ENCODE assay signal across 30 cellular contexts in the genomic region with DNA sequence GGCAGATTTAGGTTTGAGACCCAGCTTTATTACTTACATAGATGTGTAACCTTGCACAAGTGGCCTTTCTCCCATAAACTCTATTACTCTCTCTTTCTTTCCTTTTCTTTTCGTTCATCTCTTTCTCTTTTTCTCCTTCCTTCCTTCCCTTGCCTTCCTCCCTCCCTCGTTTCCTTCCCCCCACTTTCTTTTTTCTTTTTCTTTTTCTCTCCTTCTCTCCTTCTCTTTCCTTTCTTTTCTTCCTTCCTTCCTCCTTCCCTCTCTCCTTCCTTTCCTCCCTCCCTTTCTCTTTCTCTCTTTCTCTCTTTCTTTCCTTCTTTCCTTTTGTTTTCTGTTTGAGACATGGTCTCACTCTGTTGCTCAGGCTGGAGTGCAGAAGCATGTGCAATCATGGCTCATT.
"Had no signal": no experiment of that assay in that cellular context is flagged by ENCODE, and none has a peak within 500 bp of the region (broad histone marks: within the 10 kb centered on the region; RNA-seq: fewer than 3 reads in every experiment).

No MANE protein-coding gene starts in this region.

- H3K4me1 ChIP-seq: adrenal gland, ascending aorta, body of pancreas, breast epithelium had no signal

- DNase-seq: activated effector memory CD4-positive, alpha-beta T cell treated with anti-CD3 and anti-CD28 coated beads, Interleukin-2, amount 50 U/mL, for 16 hours; activated effector memory CD4-positive, alpha-beta T cell treated with Interleukin-2 at 50 U/mL for 16 hours; activated gamma-delta T cell; activated gamma-delta T cell treated with Interleukin-2 at 50 U/mL for 16 hours; activated naive CD4-positive, alpha-beta T cell; activated naive CD4-positive, alpha-beta T cell treated with anti-CD3 and anti-CD28 coated beads for 36 hours; activated naive CD4-positive, alpha-beta T cell treated with anti-CD3 and anti-CD28 coated beads, Interleukin-2, amount 10 ng/mL, durations not matched to agents 7 days and 5 days; activated naive CD4-positive, alpha-beta T cell treated with anti-CD3 and anti-CD28 coated beads, Interleukin-2, amount 50 U/mL, for 16 hours; activated naive CD4-positive, alpha-beta T cell treated with Interleukin-2 at 50 U/mL for 16 hours; activated naive CD8-positive, alpha-beta T cell treated with anti-CD3 and anti-CD28 coated beads for 36 hours; activated naive CD8-positive, alpha-beta T cell treated with anti-CD3 and anti-CD28 coated beads, Interleukin-2, amount 10 ng/mL, durations not matched to agents 7 days and 5 days; activated naive CD8-positive, alpha-beta T cell treated with anti-CD3 and anti-CD28 coated beads, Interleukin-2, amount 50 U/mL, for 24 hours; activated T-cell treated with anti-CD3 and anti-CD28 coated beads, Interleukin-2, amount 50 U/mL, for 1 hour; activated T-cell treated with anti-CD3 and anti-CD28 coated beads, Interleukin-2, amount 50 U/mL, for 24 hours; activated T-cell treated with anti-CD3 and anti-CD28 coated beads, Interleukin-2, amount 50 U/mL, for 4 hours; activated T-cell treated with anti-CD3 and anti-CD28 coated beads, Interleukin-2, amount 50 U/mL, for 48 hours; activated T-cell treated with anti-CD3 and anti-CD28 coated beads, Interleukin-2, amount 50 U/mL, for 72 hours; adrenal gland; amniotic stem cell; amygdala; anterior cingulate cortex; aorta; body of pancreas; brain microvascular endothelial cell; caudate nucleus; central memory CD4-positive, alpha-beta T cell; cerebellar nuclear complex had no signal

- H3K4me3 ChIP-seq: adrenal gland, ascending aorta, body of pancreas, breast epithelium, cardiac muscle cell had no signal

- H3K9me3 ChIP-seq: adrenal gland, ascending aorta, body of pancreas, breast epithelium had no signal

- H3K27ac ChIP-seq: adrenal gland, ascending aorta, body of pancreas, brain microvascular endothelial cell, breast epithelium, cardiac muscle cell had no signal

- H3K36me3 ChIP-seq: adrenal gland, ascending aorta, brain microvascular endothelial cell, breast epithelium, cardiac muscle cell had no signal
